ENCODE assay signal across 10 cellular contexts in the genomic region with DNA sequence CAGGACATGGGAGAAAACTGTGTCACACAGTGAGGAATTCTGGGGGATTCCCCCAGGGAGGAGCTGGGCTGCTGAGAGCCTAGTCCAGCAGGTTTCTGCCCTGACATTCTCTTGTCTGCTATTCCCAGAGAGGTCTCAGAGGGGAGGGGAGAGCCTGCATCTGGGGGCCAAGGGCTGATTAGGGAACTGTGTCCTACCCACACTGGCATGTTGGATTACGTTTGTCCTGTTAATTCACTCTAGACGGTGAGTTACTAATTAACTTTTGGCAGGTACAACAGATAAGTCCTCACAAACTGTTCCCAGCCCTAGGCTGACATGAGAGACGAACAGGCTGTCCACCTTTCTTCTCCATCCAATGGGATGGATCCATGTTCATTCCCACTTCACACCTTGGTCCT. TPM values are rescaled to one million over a fixed set of nuclear protein-coding genes. Genes with fewer than 3 reads are reported as not detected.
DNase-seq lines count a peak whose midpoint lies in the region; ATAC-seq and TF ChIP-seq lines count a peak whose summit lies in the region.
"Had no signal": no experiment of that assay in that cellular context is flagged by ENCODE, and none has a peak within 500 bp of the region (broad histone marks: within the 10 kb centered on the region; RNA-seq: fewer than 3 reads in every experiment).

No MANE protein-coding gene starts in this region.

- DNase-seq in activated naive CD4-positive, alpha-beta T cell treated with anti-CD3 and anti-CD28 coated beads, Interleukin-2, amount 10 ng/mL, durations not matched to agents 7 days and 5 days: no peak
- DNase-seq in activated naive CD4-positive, alpha-beta T cell treated with anti-CD3 and anti-CD28 coated beads, Interleukin-2, amount 50 U/mL, for 72 hours (ENCODE audit: low spot score in 2 of 2): no peak
- DNase-seq in breast epithelium (ENCODE audit: low spot score in 2 of 2) (no peak), type B pancreatic cell (ENCODE audit: extremely low spot score, unreplicated experiment) (no peak), SJCRH30 (no peak), cerebellar nuclear complex (lab: John Stamatoyannopoulos, UW) (no peak)
- DNase-seq: GOT3 had no signal

- no peak for ATAC-seq in activated naive CD4-positive, alpha-beta T cell treated with anti-CD3 and anti-CD28 coated beads, Interleukin-2, amount 50 U/mL, for 72 hours
- no peak for ATAC-seq in GM18861 (IDR thresholded peaks at IDR 0.05; ENCODE audit: unreplicated experiment)

- peak overlapping the region; percentile 86 for H3K9ac ChIP-seq in mucosa of stomach (ENCODE audit: low read length)

- no peak for TF ChIP-seq POLR2A in breast epithelium (IDR thresholded peaks at IDR 0.05)

- H3K9me3 Mint-ChIP-seq in activated naive CD4-positive, alpha-beta T cell treated with anti-CD3 and anti-CD28 coated beads, Interleukin-2, amount 10 ng/mL, durations not matched to agents 7 days and 5 days: no peaks in the 10 kb centered on the region
- no peaks in the 10 kb centered on the region for H3K9me3 Mint-ChIP-seq in activated naive CD4-positive, alpha-beta T cell treated with anti-CD3 and anti-CD28 coated beads, Interleukin-2, amount 50 U/mL, for 72 hours
- no peaks in the 10 kb centered on the region for H3K9me3 Mint-ChIP-seq in type B pancreatic cell

- no peaks in the 10 kb centered on the region for H3K27me3 Mint-ChIP-seq in activated naive CD4-positive, alpha-beta T cell treated with anti-CD3 and anti-CD28 coated beads, Interleukin-2, amount 10 ng/mL, durations not matched to agents 7 days and 5 days
- H3K27me3 Mint-ChIP-seq in type B pancreatic cell: no peaks in the 10 kb centered on the region

- TF ChIP-seq CTCF in breast epithelium (IDR thresholded peaks at IDR 0.05) (no peak), type B pancreatic cell (conservative IDR thresholded peaks at IDR 0.05) (no peak)

- peak overlapping the region; percentile 92 for H3K27ac Mint-ChIP-seq in activated naive CD4-positive, alpha-beta T cell treated with anti-CD3 and anti-CD28 coated beads, Interleukin-2, amount 10 ng/mL, durations not matched to agents 7 days and 5 days
- peak overlapping the region in 1 of 2 donors; percentile 92 for H3K27ac Mint-ChIP-seq in activated naive CD4-positive, alpha-beta T cell treated with anti-CD3 and anti-CD28 coated beads, Interleukin-2, amount 50 U/mL, for 72 hours
- peak overlapping the region; percentile 89 for H3K27ac Mint-ChIP-seq in type B pancreatic cell

- H3K4me3 ChIP-seq in breast epithelium (no peak overlapping the region), mucosa of stomach (ENCODE audit: low read length) (no peak overlapping the region), SJCRH30 (no peak overlapping the region)

- peaks cover 11 to 28% of the 10 kb centered on the region in 2 donors for H3K4me1 ChIP-seq in breast epithelium
- H3K4me1 ChIP-seq in mucosa of stomach (ENCODE audit: control insufficient read depth, insufficient read depth, low read length): peaks cover 62% of the 10 kb centered on the region
- H3K4me1 ChIP-seq in SJCRH30: peaks cover 49% of the 10 kb centered on the region

- H3K27ac ChIP-seq in breast epithelium (peak overlapping the region; percentile 95 to 97), SJCRH30 (no peak overlapping the region; the same call in 1 of the 2 replicates)

- H3K27me3 ChIP-seq in breast epithelium: no peaks in the 10 kb centered on the region
- H3K27me3 ChIP-seq in mucosa of stomach (ENCODE audit: control insufficient read depth, insufficient read depth, low read length): no peaks in the 10 kb centered on the region
- H3K27me3 ChIP-seq in SJCRH30: no peaks in the 10 kb centered on the region

- H3K9me3 ChIP-seq in breast epithelium: no peaks in the 10 kb centered on the region
- H3K9me3 ChIP-seq in mucosa of stomach (ENCODE audit: control insufficient read depth, low read length): no peaks in the 10 kb centered on the region
- no peaks in the 10 kb centered on the region for H3K9me3 ChIP-seq in SJCRH30 (replicated peaks)

- H3K36me3 ChIP-seq in breast epithelium (no peaks in the 10 kb centered on the region), mucosa of stomach (ENCODE audit: control insufficient read depth, insufficient read depth, low read length) (no peaks in the 10 kb centered on the region), SJCRH30 (peaks cover 24% of the 10 kb centered on the region)

- H3K4me3 Mint-ChIP-seq in activated naive CD4-positive, alpha-beta T cell treated with anti-CD3 and anti-CD28 coated beads, Interleukin-2, amount 10 ng/mL, durations not matched to agents 7 days and 5 days: peak overlapping the region; percentile 33
- peak overlapping the region; percentile 20 for H3K4me3 Mint-ChIP-seq in type B pancreatic cell

- peaks cover 57% of the 10 kb centered on the region for H3K36me3 Mint-ChIP-seq in activated naive CD4-positive, alpha-beta T cell treated with anti-CD3 and anti-CD28 coated beads, Interleukin-2, amount 10 ng/mL, durations not matched to agents 7 days and 5 days
- peaks cover 38 to 46% of the 10 kb centered on the region in 2 donors for H3K36me3 Mint-ChIP-seq in activated naive CD4-positive, alpha-beta T cell treated with anti-CD3 and anti-CD28 coated beads, Interleukin-2, amount 50 U/mL, for 72 hours
- H3K36me3 Mint-ChIP-seq in type B pancreatic cell: peaks cover 26% of the 10 kb centered on the region

- CTCF ChIA-PET in activated naive CD4-positive, alpha-beta T cell treated with anti-CD3 and anti-CD28 coated beads, Interleukin-2, amount 10 ng/mL, durations not matched to agents 7 days and 5 days (lab: Charles Lee): interaction anchor here (0.9 to 18.0 kb wide), 7 partner anchors 10 to 140 kb away, joined by 3 to 632 read pairs (median 11); partner anchors contain the start of genes CD52 and CEP85

- intact Hi-C loops in breast epithelium (cut with DNase I; ENCODE audit: low total_unique reads): loop anchor here (5.0 kb wide), 1 partner anchor 45 kb away; no protein-coding TSS in a partner anchor

- peaks cover 70% of the 10 kb centered on the region for H3K4me1 Mint-ChIP-seq in activated naive CD4-positive, alpha-beta T cell treated with anti-CD3 and anti-CD28 coated beads, Interleukin-2, amount 10 ng/mL, durations not matched to agents 7 days and 5 days
- peaks cover 46% of the 10 kb centered on the region for H3K4me1 Mint-ChIP-seq in type B pancreatic cell (ENCODE audit: unreplicated experiment)

RNA-seq across cellular contexts. Expression of gene SH3BGRL3, which starts 2.6 kb away (rescaled TPM):
- total RNA-seq in activated naive CD4-positive, alpha-beta T cell treated with anti-CD3 and anti-CD28 coated beads, Interleukin-2, amount 50 U/mL, for 72 hours: 100 to 1,000 TPM; 261 to 364 TPM
- 10 to 100 TPM; 27.5 to 55.7 (median 50.1) TPM for total RNA-seq in breast epithelium
- 78.1 and 105 TPM in 2 replicates for total RNA-seq in type B pancreatic cell (ENCODE audit: low replicate concordance)
- total RNA-seq in SJCRH30 (2014; rRNA removed; shearing (Covaris generic)): 41.5 and 43.4 TPM in 2 replicates

RNA-seq across cellular contexts. Expression of gene UBXN11, which starts 29.2 kb away (rescaled TPM):
- total RNA-seq in activated naive CD4-positive, alpha-beta T cell treated with anti-CD3 and anti-CD28 coated beads, Interleukin-2, amount 50 U/mL, for 72 hours: 10 to 100 TPM; 21.0 to 25.8 TPM
- 10 to 100 TPM; 15.0 to 25.5 (median 24.9) TPM for total RNA-seq in breast epithelium
- 27.1 and 50.5 TPM in 2 replicates for total RNA-seq in type B pancreatic cell (ENCODE audit: low replicate concordance)
- 3.5 and 5.3 TPM in 2 replicates for total RNA-seq in SJCRH30 (2014; rRNA removed; shearing (Covaris generic))

RNA-seq across cellular contexts. Expression of gene CD52, which starts 40.5 kb away (rescaled TPM):
- 100 to 1,000 TPM; 343 to 698 TPM for total RNA-seq in activated naive CD4-positive, alpha-beta T cell treated with anti-CD3 and anti-CD28 coated beads, Interleukin-2, amount 50 U/mL, for 72 hours
- 10 to 100 TPM in 2 of 3 donors, 1 to 10 TPM in 1; 8.3 to 12.8 (median 12.3) TPM for total RNA-seq in breast epithelium
- total RNA-seq in type B pancreatic cell (ENCODE audit: low replicate concordance): 0.75 and 0.93 TPM in 2 replicates
- total RNA-seq in SJCRH30 (2014; rRNA removed; shearing (Covaris generic)): not detected in 2 replicates
- total RNA-seq: pulmonary artery endothelial cell had no signal

RNA-seq across cellular contexts. Expression of gene CEP85, which starts 43.3 kb away (rescaled TPM):
- 10 to 100 TPM; 26.9 to 92.3 TPM for total RNA-seq in activated naive CD4-positive, alpha-beta T cell treated with anti-CD3 and anti-CD28 coated beads, Interleukin-2, amount 50 U/mL, for 72 hours
- total RNA-seq in breast epithelium (10 to 100 TPM in 1 of 3 donors, 1 to 10 TPM in 2; 4.8 to 11.7 (median 7.5) TPM), type B pancreatic cell (ENCODE audit: low replicate concordance) (15.9 and 26.8 TPM in 2 replicates)
- 34.8 and 39.1 TPM in 2 replicates for total RNA-seq in SJCRH30 (2014; rRNA removed; shearing (Covaris generic))

Comparison
In these comparisons a context has a peak if more than half of its experiments do, and no peak if none do; other contexts are left out.
1. RNA of gene CD52, which starts 40.5 kb away (total RNA-seq): 343 to 698 TPM in activated naive CD4-positive, alpha-beta T cell treated with anti-CD3 and anti-CD28 coated beads, Interleukin-2, amount 50 U/mL, for 72 hours; 8.3 to 12.8 TPM in breast epithelium, 0.75 to 0.93 TPM in type B pancreatic cell and not detected in SJCRH30; every median in the first group is over 10 times any median in the second.